ENCODE assay signal across 33 cellular contexts in genomic region chr7:4338556-4338955, GRCh38.
"Had no signal": no experiment of that assay in that cellular context is flagged by ENCODE, and none has a peak within 500 bp of the region (broad histone marks: within the 10 kb centered on the region; RNA-seq: fewer than 3 reads in every experiment).

No MANE protein-coding gene starts in this region.

- H3K9me3 ChIP-seq: adrenal gland, ascending aorta, body of pancreas had no signal

- ATAC-seq: activated naive CD4-positive, alpha-beta T cell treated with anti-CD3 and anti-CD28 coated beads, Interleukin-2, amount 50 U/mL, for 72 hours; activated naive CD8-positive, alpha-beta T cell treated with anti-CD3 and anti-CD28 coated beads, Interleukin-2, amount 50 U/mL, for 24 hours; activated T-cell treated with anti-CD3 and anti-CD28 coated beads, Interleukin-2, amount 50 U/mL, for 4 hours; activated T-cell treated with anti-CD3 and anti-CD28 coated beads, Interleukin-2, amount 50 U/mL, for 72 hours; activated T-helper 17 cell treated with anti-CD3 and anti-CD28 coated beads, Interleukin-2, amount 50 U/mL, for 72 hours; body of pancreas had no signal

- FAIRE-seq: astrocyte, bronchial epithelial cell had no signal

- H3K4me1 ChIP-seq: adrenal gland, ascending aorta, body of pancreas, breast epithelium had no signal

- H3K27ac ChIP-seq: adrenal gland, ascending aorta, body of pancreas, brain microvascular endothelial cell, breast epithelium, cardiac muscle cell had no signal

- H3K27me3 ChIP-seq: adrenal gland, ascending aorta, body of pancreas, brain microvascular endothelial cell, breast epithelium, cardiac muscle cell had no signal

- H3K4me3 ChIP-seq: adrenal gland, ascending aorta, body of pancreas, breast epithelium, cardiac muscle cell had no signal

- H3K36me3 ChIP-seq: adrenal gland, ascending aorta, brain microvascular endothelial cell, breast epithelium, cardiac muscle cell had no signal

- DNase-seq: activated effector memory CD4-positive, alpha-beta T cell treated with anti-CD3 and anti-CD28 coated beads, Interleukin-2, amount 50 U/mL, for 16 hours; activated effector memory CD4-positive, alpha-beta T cell treated with Interleukin-2 at 50 U/mL for 16 hours; activated gamma-delta T cell; activated gamma-delta T cell treated with Interleukin-2 at 50 U/mL for 16 hours; activated naive CD4-positive, alpha-beta T cell; activated naive CD4-positive, alpha-beta T cell treated with anti-CD3 and anti-CD28 coated beads for 36 hours; activated naive CD4-positive, alpha-beta T cell treated with anti-CD3 and anti-CD28 coated beads, Interleukin-2, amount 10 ng/mL, durations not matched to agents 7 days and 5 days; activated naive CD4-positive, alpha-beta T cell treated with anti-CD3 and anti-CD28 coated beads, Interleukin-2, amount 50 U/mL, for 16 hours; activated naive CD4-positive, alpha-beta T cell treated with Interleukin-2 at 50 U/mL for 16 hours; activated naive CD8-positive, alpha-beta T cell treated with anti-CD3 and anti-CD28 coated beads for 36 hours; activated naive CD8-positive, alpha-beta T cell treated with anti-CD3 and anti-CD28 coated beads, Interleukin-2, amount 10 ng/mL, durations not matched to agents 7 days and 5 days; activated naive CD8-positive, alpha-beta T cell treated with anti-CD3 and anti-CD28 coated beads, Interleukin-2, amount 50 U/mL, for 24 hours; activated T-cell treated with anti-CD3 and anti-CD28 coated beads, Interleukin-2, amount 50 U/mL, for 24 hours; activated T-cell treated with anti-CD3 and anti-CD28 coated beads, Interleukin-2, amount 50 U/mL, for 4 hours; activated T-cell treated with anti-CD3 and anti-CD28 coated beads, Interleukin-2, amount 50 U/mL, for 48 hours; activated T-cell treated with anti-CD3 and anti-CD28 coated beads, Interleukin-2, amount 50 U/mL, for 72 hours; adrenal gland; amniotic stem cell; amygdala; anterior cingulate cortex; aorta; body of pancreas; brain microvascular endothelial cell; caudate nucleus; central memory CD4-positive, alpha-beta T cell; cerebellar nuclear complex had no signal
